ENCODE assay signal across 9 cellular contexts in genomic region chr12:4526923-4527546, GRCh38. TPM values are rescaled to one million over a fixed set of nuclear protein-coding genes. Genes with fewer than 3 reads are reported as not detected.
DNase-seq lines count a peak whose midpoint lies in the region; ATAC-seq and TF ChIP-seq lines count a peak whose summit lies in the region.
"Had no signal": no experiment of that assay in that cellular context is flagged by ENCODE, and none has a peak within 500 bp of the region (broad histone marks: within the 10 kb centered on the region; RNA-seq: fewer than 3 reads in every experiment).

No MANE protein-coding gene starts in this region.

- H3F3A ChIP-seq in PC-3 (ENCODE audit: low read length, unreplicated experiment), result no peaks in the 10 kb centered on the region

- no TSS peak for BruUV-seq in PC-3 (replicated peaks; lab: Mats Ljungman, UMichigan)

- CTCF ChIA-PET in PC-3 (lab: Charles Lee), result no interaction called here

- H3K36me3 ChIP-seq in heart left ventricle (peaks cover 0 to 90% (median 73%) of the 10 kb centered on the region in 9 donors), PC-3 (ENCODE audit: low read depth, low read length) (0 out of 2 replicates have a peak, but pooled peaks cover 2% of the 10 kb centered on the region), upper lobe of right lung (peaks cover 57% of the 10 kb centered on the region)

- no peak for ATAC-seq in heart left ventricle
- no peak for ATAC-seq in right cardiac atrium
- ATAC-seq in PC-3, result no peak
- no peak for ATAC-seq in upper lobe of right lung
- no peak for ATAC-seq in GM21825 (IDR thresholded peaks at IDR 0.05; ENCODE audit: unreplicated experiment)
- ATAC-seq: left lobe of liver had no signal

- DNase-seq in heart left ventricle (no peak), right cardiac atrium (no peak), PC-3 (peak; percentile 31), fibroblast of villous mesenchyme (ENCODE audit: low read depth) (peak; percentile 33), upper lobe of right lung (no peak), anterior cingulate cortex (lab: John Stamatoyannopoulos, UW) (no peak)
- DNase-seq in stimulated activated CD8-positive, alpha-beta memory T cell treated with anti-CD3 and anti-CD28 coated beads, Interleukin-4, amount 100 ng/mL, for 48 hours, result no peak

- TF ChIP-seq POLR2A in heart left ventricle (IDR thresholded peaks at IDR 0.05), result no peak

- no peaks in the 10 kb centered on the region for H3K9me3 ChIP-seq in heart left ventricle
- H3K9me3 ChIP-seq in right cardiac atrium (ENCODE audit: control insufficient read depth, low read length), result no peaks in the 10 kb centered on the region
- no peaks in the 10 kb centered on the region for H3K9me3 ChIP-seq in PC-3 (ENCODE audit: low read length)
- H3K9me3 ChIP-seq in upper lobe of right lung, result no peaks in the 10 kb centered on the region

- TF ChIP-seq CTCF in heart left ventricle (IDR thresholded peaks at IDR 0.05), result peak; percentile 51 to 79 (median 62)
- 0 out of 2 replicates have a peak, but pooled peaks have one; percentile 37 for TF ChIP-seq CTCF in PC-3 (conservative IDR thresholded peaks at IDR 0.05; ENCODE audit: low read depth, low read length)
- TF ChIP-seq CTCF in fibroblast of villous mesenchyme (IDR thresholded peaks at IDR 0.05; ENCODE audit: insufficient read depth, low read depth, low read length), result peak; percentile 41
- peak; percentile 75 for TF ChIP-seq CTCF in upper lobe of right lung (IDR thresholded peaks at IDR 0.05)

- H3K79me2 ChIP-seq in PC-3 (ENCODE audit: low read length), result no peaks in the 10 kb centered on the region

- H3K9ac ChIP-seq in PC-3 (ENCODE audit: low read length), result no peak overlapping the region

- no peak overlapping the region for H3K4me2 ChIP-seq in PC-3 (ENCODE audit: low read length)

- no peak overlapping the region for H3K27ac ChIP-seq in heart left ventricle
- no peak overlapping the region for H3K27ac ChIP-seq in right cardiac atrium (ENCODE audit: low read length)
- H3K27ac ChIP-seq in PC-3 (ENCODE audit: low read length), result no peak overlapping the region
- H3K27ac ChIP-seq in upper lobe of right lung, result no peak overlapping the region

- H3K9me2 ChIP-seq in PC-3 (replicated peaks; ENCODE audit: low read length), result no peaks in the 10 kb centered on the region

- H3K27me3 ChIP-seq in heart left ventricle, result no peaks in the 10 kb centered on the region
- no peaks in the 10 kb centered on the region for H3K27me3 ChIP-seq in right cardiac atrium (ENCODE audit: control insufficient read depth, insufficient read depth)
- H3K27me3 ChIP-seq in PC-3 (ENCODE audit: low read length), result no peaks in the 10 kb centered on the region
- no peaks in the 10 kb centered on the region for H3K27me3 ChIP-seq in upper lobe of right lung

- no peaks in the 10 kb centered on the region for H3K4me1 ChIP-seq in heart left ventricle
- no peaks in the 10 kb centered on the region for H3K4me1 ChIP-seq in right cardiac atrium (ENCODE audit: control insufficient read depth, insufficient read depth, low read length)
- no peaks in the 10 kb centered on the region for H3K4me1 ChIP-seq in PC-3 (ENCODE audit: insufficient read depth, low read length)
- no peaks in the 10 kb centered on the region for H3K4me1 ChIP-seq in upper lobe of right lung

- H3K4me3 ChIP-seq in heart left ventricle (no peak overlapping the region), right cardiac atrium (ENCODE audit: low read length) (no peak overlapping the region), PC-3 (ENCODE audit: low read length) (no peak overlapping the region), fibroblast of villous mesenchyme (ENCODE audit: low read depth, low read length) (no peak overlapping the region), upper lobe of right lung (no peak overlapping the region)

- intact Hi-C loops in heart left ventricle (cut with DNase I), result loop anchor here (2.0 to 10.0 kb wide), 12 partner anchors 104 to 642 kb away; no protein-coding TSS in a partner anchor
- intact Hi-C loops in right cardiac atrium (cut with DNase I), result loop anchor here in 2 of 4 donors (10.0 kb wide), 2 partner anchors 102 to 172 kb away; no protein-coding TSS in a partner anchor
- intact Hi-C loops in PC-3 (cut with micrococcal nuclease), result loop anchor here (1.0 to 5.0 kb wide), 3 partner anchors 106 to 220 kb away; no protein-coding TSS in a partner anchor
- intact Hi-C loops in upper lobe of right lung (cut with DNase I), result no loop called here

- POLR2A ChIA-PET in PC-3 (lab: Charles Lee; ENCODE audit: unreplicated experiment), result no interaction called here

- no peak overlapping the region for H2AFZ ChIP-seq in PC-3 (ENCODE audit: low read length)

- 82 to 89% (median 84%) methylated on average over 2 of the region's 2 CpGs for WGBS in heart left ventricle, 4 donors
- 87% methylated on average over 2 of the region's 2 CpGs for WGBS in right cardiac atrium

- H4K20me1 ChIP-seq in PC-3 (ENCODE audit: low read length), result no peaks in the 10 kb centered on the region

RNA-seq across cellular contexts. Expression of gene RAD51AP1, which starts 11.7 kb away (rescaled TPM):
- total RNA-seq in heart left ventricle (1 to 10 TPM in 5 of 9 donors, under 1 TPM in 3, not detected in 1; 0.55 to 8.2 (median 1.6) TPM), right cardiac atrium (1 to 10 TPM in 3 of 4 donors, under 1 TPM in 1; 0.28 to 1.9 (median 1.5) TPM), PC-3 (2014; rRNA removed) (15.9 and 24.7 TPM in 2 replicates), fibroblast of villous mesenchyme (9.3 and 18.1 TPM in 2 replicates), upper lobe of right lung (0.84 TPM)
- polyA plus RNA-seq in heart left ventricle (under 1 TPM; 0.19 to 0.79 TPM), right cardiac atrium (0.52 TPM)

RNA-seq across cellular contexts. Expression of gene DYRK4, which starts 35.0 kb away (rescaled TPM):
- total RNA-seq in heart left ventricle (10 to 100 TPM; 21.4 to 42.7 (median 30.7) TPM), right cardiac atrium (10 to 100 TPM; 31.1 to 40.0 (median 32.3) TPM), PC-3 (2014; rRNA removed) (49.4 and 58.6 TPM in 2 replicates), fibroblast of villous mesenchyme (39.3 and 48.6 TPM in 2 replicates), upper lobe of right lung (30.1 TPM)
- polyA plus RNA-seq in heart left ventricle (10 to 100 TPM; 35.5 to 52.5 TPM), right cardiac atrium (50.4 TPM)

Comparison
In these comparisons a context has a peak if more than half of its experiments do, and no peak if none do; other contexts are left out.
1. DNase-seq: peak in PC-3 (single experiment) and fibroblast of villous mesenchyme (single experiment); none in heart left ventricle (0 of 5), right cardiac atrium (0 of 3), upper lobe of right lung (single experiment), anterior cingulate cortex (0 of 58) and stimulated activated CD8-positive, alpha-beta memory T cell treated with anti-CD3 and anti-CD28 coated beads, Interleukin-4, amount 100 ng/mL, for 48 hours (single experiment).
2. Peak in every context shown above with its lines, with median percentiles within 50 percentile points of each other: CTCF ChIP-seq.